ENCODE assay signal across 8 cellular contexts in the genomic region with DNA sequence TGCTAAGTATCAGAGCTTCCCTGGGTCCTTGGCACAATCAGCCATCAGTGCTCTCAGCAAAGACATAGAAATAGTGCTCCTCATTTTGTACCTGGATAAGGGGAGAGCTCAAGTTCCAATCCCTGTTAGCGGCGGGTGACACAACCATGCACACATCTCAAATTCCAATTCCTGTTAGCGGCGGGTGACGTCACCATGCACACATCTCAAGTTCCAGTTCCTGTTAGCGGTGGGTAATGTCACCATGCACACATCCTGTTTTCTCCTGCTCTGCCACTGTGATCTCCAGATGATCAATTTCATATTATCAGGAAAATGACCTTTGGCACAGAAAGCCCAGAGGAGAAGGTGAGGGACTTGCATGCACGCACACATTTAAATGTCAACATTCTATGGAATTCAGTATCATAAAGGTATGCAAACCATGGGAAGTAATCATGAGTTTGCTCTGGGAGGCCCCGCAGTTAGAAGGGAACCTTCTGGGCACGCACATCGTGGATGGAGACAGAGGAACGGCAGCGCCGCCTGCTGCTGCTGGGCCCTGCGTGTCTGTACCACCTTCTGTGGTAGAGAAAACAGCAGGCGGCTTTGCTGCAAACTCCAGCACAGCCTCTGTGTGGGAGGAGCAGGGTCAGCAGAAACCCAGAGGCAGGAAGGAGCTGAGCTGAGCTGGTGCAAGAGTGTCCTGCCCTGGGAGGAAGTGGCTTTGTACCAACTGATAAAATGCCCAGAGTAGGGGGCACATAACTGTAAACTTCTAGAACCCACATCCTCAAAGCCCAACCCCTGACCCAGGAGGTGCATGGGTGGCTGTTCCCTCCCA.
DNase-seq lines count a peak whose midpoint lies in the region; ATAC-seq and TF ChIP-seq lines count a peak whose summit lies in the region.

No MANE protein-coding gene starts in this region.

- peak; percentile 48 to 55 for DNase-seq in T47D (ENCODE audit: low read depth in 1 of 2, low spot score in 1 of 2)
- DNase-seq in MCF 10A (ENCODE audit: unreplicated experiment) = no peak
- peak; percentile 36 for DNase-seq in NCI-H2171 (lab: John Stamatoyannopoulos, UW)
- peak; percentile 88 for DNase-seq in activated CD4-positive, alpha-beta T cell treated with anti-CD3 and anti-CD28 coated beads for 48 hours
- peak; percentile 91 to 93 for DNase-seq in lung microvascular endothelial cell (ENCODE audit: low read depth in 2 of 2)
- DNase-seq in stimulated activated CD4-positive, alpha-beta T cell treated with anti-CD3 and anti-CD28 coated beads, TNF-alpha, amount 100 ng/mL, for 4 hours (ENCODE audit: low read depth in 3 of 3) = peak; percentile 37 to 52 (median 43)

- CTCF ChIA-PET in MCF 10A (lab: Yijun Ruan, JAX) = interaction anchor here (3.1 kb wide), 1 partner anchor 71 kb away, joined by 8 read pairs; no protein-coding TSS in a partner anchor

- peak; percentile 77 for ATAC-seq in HG02973 (IDR thresholded peaks at IDR 0.05; ENCODE audit: unreplicated experiment)

- H3K27ac Mint-ChIP-seq in MCF 10A (ENCODE audit: low read depth, unreplicated experiment) = no peak overlapping the region
- peak overlapping the region; percentile 97 for H3K27ac Mint-ChIP-seq in dendritic cell treated with granulocyte-macrophage colony-stimulating factor and Interleukin-4, amounts not matched to agents 40 ng/mL and 50 ng/mL, for 4 days

- no peak for TF ChIP-seq CTCF in MCF 10A (IDR thresholded peaks at IDR 0.05; ENCODE audit: unreplicated experiment)

- in situ Hi-C loops in T47D (cut with HindIII; ENCODE audit: low pct_unique_long_range_greater_than_20kb, low sequenced_read_pairs) = no loop called here

- H3K36me3 Mint-ChIP-seq in MCF 10A (ENCODE audit: insufficient read depth, unreplicated experiment) = peaks cover 17% of the 10 kb centered on the region
- H3K36me3 Mint-ChIP-seq in dendritic cell treated with granulocyte-macrophage colony-stimulating factor and Interleukin-4, amounts not matched to agents 40 ng/mL and 50 ng/mL, for 4 days (ENCODE audit: low read depth) = peaks cover 48% of the 10 kb centered on the region

- H3K9me3 Mint-ChIP-seq in MCF 10A (ENCODE audit: unreplicated experiment) = no peaks in the 10 kb centered on the region
- no peaks in the 10 kb centered on the region for H3K9me3 Mint-ChIP-seq in dendritic cell treated with granulocyte-macrophage colony-stimulating factor and Interleukin-4, amounts not matched to agents 40 ng/mL and 50 ng/mL, for 4 days

- H3K4me3 Mint-ChIP-seq in MCF 10A (ENCODE audit: unreplicated experiment) = no peak overlapping the region
- peak overlapping the region; percentile 66 for H3K4me3 Mint-ChIP-seq in dendritic cell treated with granulocyte-macrophage colony-stimulating factor and Interleukin-4, amounts not matched to agents 40 ng/mL and 50 ng/mL, for 4 days

- H3K27me3 Mint-ChIP-seq in MCF 10A (ENCODE audit: insufficient read depth, unreplicated experiment) = no peaks in the 10 kb centered on the region
- no peaks in the 10 kb centered on the region for H3K27me3 Mint-ChIP-seq in dendritic cell treated with granulocyte-macrophage colony-stimulating factor and Interleukin-4, amounts not matched to agents 40 ng/mL and 50 ng/mL, for 4 days

- H3K4me1 Mint-ChIP-seq in MCF 10A (ENCODE audit: insufficient read depth, unreplicated experiment) = no peaks in the 10 kb centered on the region
- H3K4me1 Mint-ChIP-seq in dendritic cell treated with granulocyte-macrophage colony-stimulating factor and Interleukin-4, amounts not matched to agents 40 ng/mL and 50 ng/mL, for 4 days (ENCODE audit: low read depth) = peaks cover 73% of the 10 kb centered on the region

- POLR2A ChIA-PET in MCF 10A (lab: Yijun Ruan, JAX) = no interaction called here

- intact Hi-C loops in MCF 10A (cut with micrococcal nuclease) = no loop called here
- intact Hi-C loops in dendritic cell treated with granulocyte-macrophage colony-stimulating factor and Interleukin-4, amounts not matched to agents 40 ng/mL and 50 ng/mL, for 4 days (cut with micrococcal nuclease) = loop anchor here (1.0 to 5.0 kb wide), 5 partner anchors 10 to 133 kb away; no protein-coding TSS in a partner anchor

- BruUV-seq in MCF 10A (replicated peaks; lab: Mats Ljungman, UMichigan) = no TSS peak
